In genomic region chr3:196268270-196269163, GRCh38 we compare ENCODE assay signal across 10 cellular contexts. TPM values are rescaled to one million over a fixed set of nuclear protein-coding genes. Genes with fewer than 3 reads are reported as not detected.
DNase-seq lines count a peak whose midpoint lies in the region; ATAC-seq and TF ChIP-seq lines count a peak whose summit lies in the region.
"Had no signal": no experiment of that assay in that cellular context is flagged by ENCODE, and none has a peak within 500 bp of the region (broad histone marks: within the 10 kb centered on the region; RNA-seq: fewer than 3 reads in every experiment).

No MANE protein-coding gene starts in this region.

- H3K36me3 ChIP-seq in CD4-positive, CD25-positive, alpha-beta regulatory T cell (ENCODE audit: control insufficient read depth, insufficient read depth, low read length) = peaks cover 39% of the 10 kb centered on the region
- peaks cover 44% of the 10 kb centered on the region for H3K36me3 ChIP-seq in HUES64 (ENCODE audit: insufficient read depth, low read length)
- peaks cover 12% of the 10 kb centered on the region for H3K36me3 ChIP-seq in CD8-positive, alpha-beta T cell (ENCODE audit: insufficient read depth, low read length)

- no peak for ATAC-seq in CD4-positive, CD25-positive, alpha-beta regulatory T cell (ENCODE audit: low read depth in 2 of 2)
- peak; percentile 82 for ATAC-seq in WTC11
- no peak for ATAC-seq in CD8-positive, alpha-beta T cell

- H3K36me3 Mint-ChIP-seq in CD4-positive, CD25-positive, alpha-beta regulatory T cell = peaks cover 26% of the 10 kb centered on the region
- H3K36me3 Mint-ChIP-seq in WTC11 = peaks cover 31% of the 10 kb centered on the region
- peaks cover 58% of the 10 kb centered on the region for H3K36me3 Mint-ChIP-seq in CD8-positive, alpha-beta T cell

- no peak for TF ChIP-seq CTCF in WTC11 (IDR thresholded peaks at IDR 0.05)
- no peak for TF ChIP-seq CTCF in CD8-positive, alpha-beta T cell (IDR thresholded peaks at IDR 0.05)

- H3K9ac ChIP-seq in HUES64 (ENCODE audit: low read depth, low read length) = peak overlapping the region; percentile 42; the same call in 1 of the 2 replicates

- H3K27ac ChIP-seq in CD4-positive, CD25-positive, alpha-beta regulatory T cell (ENCODE audit: insufficient read depth, low read length, poor library complexity, severe bottlenecking) = no peak overlapping the region
- peak overlapping the region; percentile 88 for H3K27ac ChIP-seq in HUES64 (ENCODE audit: low read depth, low read length)
- H3K27ac ChIP-seq in CD8-positive, alpha-beta T cell (ENCODE audit: low read depth, low read length) = no peak overlapping the region
- H3K27ac ChIP-seq: upper lobe of left lung had no signal

- peak overlapping the region in 2 of 3 donors; percentile 2 to 69 for H3K27ac Mint-ChIP-seq in CD4-positive, CD25-positive, alpha-beta regulatory T cell
- H3K27ac Mint-ChIP-seq in WTC11 = peak overlapping the region; percentile 91
- H3K27ac Mint-ChIP-seq in CD8-positive, alpha-beta T cell = no peak overlapping the region

- no peaks in the 10 kb centered on the region for H3K9me3 ChIP-seq in CD4-positive, CD25-positive, alpha-beta regulatory T cell (ENCODE audit: control insufficient read depth in 2 of 2, low read length in 2 of 2)
- H3K9me3 ChIP-seq in HUES64 (ENCODE audit: insufficient read depth, low read depth, low read length) = peaks cover 8% of the 10 kb centered on the region; the same call in 1 of the 2 replicates
- no peaks in the 10 kb centered on the region for H3K9me3 ChIP-seq in CD8-positive, alpha-beta T cell (ENCODE audit: low read length)
- H3K9me3 ChIP-seq: upper lobe of left lung had no signal

- no peak overlapping the region for H3K4me3 ChIP-seq in CD4-positive, CD25-positive, alpha-beta regulatory T cell (ENCODE audit: low read depth, low read length)
- no peak overlapping the region for H3K4me3 ChIP-seq in HUES64 (ENCODE audit: low read length)
- no peak overlapping the region for H3K4me3 ChIP-seq in CD8-positive, alpha-beta T cell (ENCODE audit: low read depth, low read length)
- H3K4me3 ChIP-seq: skin epidermis, upper lobe of left lung had no signal

- WGBS in HUES64 = 87% methylated on average over 8 of the region's 9 CpGs

- no peaks in the 10 kb centered on the region for H3K9me3 Mint-ChIP-seq in CD4-positive, CD25-positive, alpha-beta regulatory T cell
- peaks cover 4% of the 10 kb centered on the region for H3K9me3 Mint-ChIP-seq in WTC11
- H3K9me3 Mint-ChIP-seq in CD8-positive, alpha-beta T cell = no peaks in the 10 kb centered on the region

- CTCF ChIA-PET in WTC11 (lab: Charles Lee) = interaction anchor here (0.7 to 1.9 kb wide), 3 partner anchors 15 to 260 kb away, joined by 3 to 8 read pairs (median 3); no protein-coding TSS in a partner anchor
- CTCF ChIA-PET in CD8-positive, alpha-beta T cell (lab: Charles Lee) = interaction anchor here (1.1 to 1.6 kb wide), 2 partner anchors 13 to 195 kb away, joined by 3 to 4 read pairs; no protein-coding TSS in a partner anchor

- peaks cover 11% of the 10 kb centered on the region for H3K4me1 ChIP-seq in CD4-positive, CD25-positive, alpha-beta regulatory T cell (ENCODE audit: control insufficient read depth, insufficient read depth, low read length, poor library complexity, severe bottlenecking)
- peaks cover 4% of the 10 kb centered on the region for H3K4me1 ChIP-seq in HUES64 (ENCODE audit: insufficient read depth, low read length)
- H3K4me1 ChIP-seq in CD8-positive, alpha-beta T cell (ENCODE audit: insufficient read depth, low read length) = peaks cover 5% of the 10 kb centered on the region
- H3K4me1 ChIP-seq: upper lobe of left lung had no signal

- intact Hi-C loops in CD8-positive, alpha-beta T cell (cut with DNase I, micrococcal nuclease) = no loop called here

- H3K27me3 ChIP-seq in CD4-positive, CD25-positive, alpha-beta regulatory T cell (ENCODE audit: control insufficient read depth, insufficient read depth, low read length) = no peaks in the 10 kb centered on the region
- H3K27me3 ChIP-seq in HUES64 (ENCODE audit: insufficient read depth, low read length) = no peaks in the 10 kb centered on the region
- no peaks in the 10 kb centered on the region for H3K27me3 ChIP-seq in CD8-positive, alpha-beta T cell (ENCODE audit: insufficient read depth, low read length)
- H3K27me3 ChIP-seq: upper lobe of left lung had no signal

- DNase-seq in CD4-positive, CD25-positive, alpha-beta regulatory T cell = peak in 1 of 3 donors; percentile 60
- DNase-seq in WTC11 (ENCODE audit: low spot score) = peak; percentile 46
- DNase-seq in iPS-NIHi7 (ENCODE audit: extremely low spot score) = peak; percentile 37
- no peak for DNase-seq in NCI-H524 treated with DMSO at 0.1 percent for 48 hours (lab: John Stamatoyannopoulos, UW)
- DNase-seq in SKM-1 (lab: John Stamatoyannopoulos, UW; ENCODE audit: unreplicated experiment) = no peak
- DNase-seq in kidney glomerular epithelial cell (lab: John Stamatoyannopoulos, UW) = no peak
- no peak for DNase-seq in CD8-positive, alpha-beta T cell
- DNase-seq: upper lobe of left lung had no signal

- POLR2A ChIA-PET in WTC11 (lab: Charles Lee) = interaction anchor here (0.7 kb wide), 1 partner anchor 1081 kb away, joined by 3 read pairs; no protein-coding TSS in a partner anchor
- POLR2A ChIA-PET in CD8-positive, alpha-beta T cell (lab: Charles Lee) = no interaction called here

- no peaks in the 10 kb centered on the region for H3K27me3 Mint-ChIP-seq in CD4-positive, CD25-positive, alpha-beta regulatory T cell
- no peaks in the 10 kb centered on the region for H3K27me3 Mint-ChIP-seq in WTC11 (ENCODE audit: low read depth)
- no peaks in the 10 kb centered on the region for H3K27me3 Mint-ChIP-seq in CD8-positive, alpha-beta T cell (ENCODE audit: low read depth)

- peaks cover 19 to 38% (median 27%) of the 10 kb centered on the region in 4 donors for H3K4me1 Mint-ChIP-seq in CD4-positive, CD25-positive, alpha-beta regulatory T cell
- H3K4me1 Mint-ChIP-seq in WTC11 = peaks cover 10% of the 10 kb centered on the region
- H3K4me1 Mint-ChIP-seq in CD8-positive, alpha-beta T cell (ENCODE audit: low read depth) = peaks cover 5% of the 10 kb centered on the region

- no peak overlapping the region for H3K4me3 Mint-ChIP-seq in CD4-positive, CD25-positive, alpha-beta regulatory T cell
- H3K4me3 Mint-ChIP-seq in WTC11 = no peak overlapping the region
- no peak overlapping the region for H3K4me3 Mint-ChIP-seq in CD8-positive, alpha-beta T cell

TF ChIP-seq in WTC11, 78 proteins besides CTCF, POLR2A, EP300 and RAD21 (continues in another document):
- TF ChIP-seq FOXJ3 (CRISPR knock-in tag; IDR thresholded peaks at IDR 0.05; ENCODE audit: borderline replicate concordance) = no peak
- TF ChIP-seq ZSCAN18 (CRISPR knock-in tag; IDR thresholded peaks at IDR 0.05) = no peak
- no peak for TF ChIP-seq NR2C2 (CRISPR knock-in tag; IDR thresholded peaks at IDR 0.05)
- TF ChIP-seq E2F4 (CRISPR knock-in tag; IDR thresholded peaks at IDR 0.05; ENCODE audit: borderline replicate concordance, low read depth) = no peak
- TF ChIP-seq ZMAT4 (CRISPR knock-in tag; IDR thresholded peaks at IDR 0.05) = no peak
- TF ChIP-seq ZNF121 (CRISPR knock-in tag; IDR thresholded peaks at IDR 0.05) = peak; percentile 74
- no peak for TF ChIP-seq OVOL2 (CRISPR knock-in tag; IDR thresholded peaks at IDR 0.05; ENCODE audit: borderline replicate concordance)

RNA-seq across cellular contexts. Expression of gene PCYT1A, which starts 19.0 kb away (rescaled TPM):
- 87.4 TPM for total RNA-seq in CD4-positive, CD25-positive, alpha-beta regulatory T cell
- 10 to 100 TPM; 21.4 to 25.2 (median 22.9) TPM for polyA plus RNA-seq in CD4-positive, CD25-positive, alpha-beta regulatory T cell
- 23.4 TPM for polyA plus RNA-seq in HUES64 (2013, experiment 1 of 2)
- 21.7 TPM for polyA plus RNA-seq in HUES64 (2013, experiment 2 of 2)
- 22.4 to 28.5 TPM (median 23.5 TPM) in 3 replicates for total RNA-seq in WTC11 (2021)
- 10 to 100 TPM; 47.9 to 48.8 TPM for total RNA-seq in CD8-positive, alpha-beta T cell

RNA-seq across cellular contexts. Expression of gene DYNLT2B, which starts 49.5 kb away (rescaled TPM):
- 9.1 TPM for total RNA-seq in CD4-positive, CD25-positive, alpha-beta regulatory T cell
- 10 to 100 TPM; 13.8 to 20.7 (median 16.9) TPM for polyA plus RNA-seq in CD4-positive, CD25-positive, alpha-beta regulatory T cell
- 24.5 TPM for polyA plus RNA-seq in HUES64 (2013, experiment 1 of 2)
- polyA plus RNA-seq in HUES64 (2013, experiment 2 of 2) = 30.3 TPM
- 10.0 to 13.6 TPM (median 11.4 TPM) in 3 replicates for total RNA-seq in WTC11 (2021)
- 1 to 10 TPM; 1.1 to 3.0 TPM for total RNA-seq in CD8-positive, alpha-beta T cell

RNA-seq across cellular contexts. Expression of gene SLC51A, which starts 52.2 kb away (rescaled TPM):
- total RNA-seq in CD4-positive, CD25-positive, alpha-beta regulatory T cell = not detected
- polyA plus RNA-seq in CD4-positive, CD25-positive, alpha-beta regulatory T cell = 1 to 10 TPM in 1 of 4 donors, under 1 TPM in 3; 0.38 to 2.2 (median 0.63) TPM
- polyA plus RNA-seq in HUES64 (2013, experiment 1 of 2) = 2.3 TPM
- polyA plus RNA-seq in HUES64 (2013, experiment 2 of 2) = 1.5 TPM
- 6.9 to 8.4 TPM (median 7.6 TPM) in 3 replicates for total RNA-seq in WTC11 (2021)
- total RNA-seq in CD8-positive, alpha-beta T cell = not detected

RNA-seq across cellular contexts. Expression of gene ZDHHC19, which starts 57.3 kb away (rescaled TPM):
- not detected for total RNA-seq in CD4-positive, CD25-positive, alpha-beta regulatory T cell
- not detected for polyA plus RNA-seq in CD4-positive, CD25-positive, alpha-beta regulatory T cell
- 1.4 TPM for polyA plus RNA-seq in HUES64 (2013, experiment 1 of 2)
- polyA plus RNA-seq in HUES64 (2013, experiment 2 of 2) = 4.6 TPM
- 4.4 to 5.2 TPM (median 4.5 TPM) in 3 replicates for total RNA-seq in WTC11 (2021)
- not detected for total RNA-seq in CD8-positive, alpha-beta T cell

Comparison
In these comparisons a context has a peak if more than half of its experiments do, and no peak if none do; other contexts are left out.
1. DNase-seq: peak in WTC11 (single experiment) and iPS-NIHi7 (single experiment); none in NCI-H524 treated with DMSO at 0.1 percent for 48 hours (single experiment), SKM-1 (single experiment), kidney glomerular epithelial cell (single experiment) and CD8-positive, alpha-beta T cell (0 of 7).